ENCODE assay signal across 31 cellular contexts in genomic region chr3:194832346-194833104, GRCh38.
"Had no signal": no experiment of that assay in that cellular context is flagged by ENCODE, and none has a peak within 500 bp of the region (broad histone marks: within the 10 kb centered on the region; RNA-seq: fewer than 3 reads in every experiment).

No MANE protein-coding gene starts in this region.

- H3K9me3 Mint-ChIP-seq: activated CD4-positive, alpha-beta memory T cell treated with anti-CD3 and anti-CD28 coated beads, Interleukin-2, amount 10 ng/mL, durations not matched to agents 7 days and 5 days; activated CD4-positive, alpha-beta T cell treated with anti-CD3 and anti-CD28 coated beads, Interleukin-2, amount 10 ng/mL, durations not matched to agents 7 days and 5 days; activated naive CD4-positive, alpha-beta T cell treated with anti-CD3 and anti-CD28 coated beads, Interleukin-2, amount 50 U/mL, for 72 hours; activated T-cell treated with anti-CD3 and anti-CD28 coated beads, Interleukin-2, amount 50 U/mL, for 24 hours; activated T-cell treated with anti-CD3 and anti-CD28 coated beads, Interleukin-2, amount 50 U/mL, for 72 hours; central memory CD8-positive, alpha-beta T cell; dendritic cell treated with granulocyte-macrophage colony-stimulating factor and Interleukin-4, amounts not matched to agents 40 ng/mL and 50 ng/mL, for 4 days; effector memory CD8-positive, alpha-beta T cell; T-helper 2 cell treated with Interferon-gamma antibody and Interleukin-4, amounts not matched to agents 5 μg/mL and 100 μg/mL, for 36 hours had no signal

- H3K27ac Mint-ChIP-seq: activated CD4-positive, alpha-beta memory T cell treated with anti-CD3 and anti-CD28 coated beads, Interleukin-2, amount 10 ng/mL, durations not matched to agents 7 days and 5 days; activated CD4-positive, alpha-beta T cell treated with anti-CD3 and anti-CD28 coated beads, Interleukin-2, amount 10 ng/mL, durations not matched to agents 7 days and 5 days; activated naive CD4-positive, alpha-beta T cell treated with anti-CD3 and anti-CD28 coated beads, Interleukin-2, amount 10 ng/mL, durations not matched to agents 7 days and 5 days; activated naive CD8-positive, alpha-beta T cell treated with anti-CD3 and anti-CD28 coated beads, Interleukin-2, amount 10 ng/mL, durations not matched to agents 7 days and 5 days; activated T-cell treated with anti-CD3 and anti-CD28 coated beads, Interleukin-2, amount 50 U/mL, for 24 hours; activated T-cell treated with anti-CD3 and anti-CD28 coated beads, Interleukin-2, amount 50 U/mL, for 72 hours; dendritic cell treated with granulocyte-macrophage colony-stimulating factor and Interleukin-4, amounts not matched to agents 40 ng/mL and 50 ng/mL, for 4 days; effector memory CD8-positive, alpha-beta T cell; T-helper 17 cell; T-helper 2 cell treated with Interferon-gamma antibody and Interleukin-4, amounts not matched to agents 5 μg/mL and 100 μg/mL, for 36 hours had no signal

- H3K4me2 ChIP-seq: hepatocyte had no signal

- H3K4me3 Mint-ChIP-seq: activated CD4-positive, alpha-beta memory T cell treated with anti-CD3 and anti-CD28 coated beads, Interleukin-2, amount 10 ng/mL, durations not matched to agents 7 days and 5 days; activated CD4-positive, alpha-beta T cell treated with anti-CD3 and anti-CD28 coated beads, Interleukin-2, amount 10 ng/mL, durations not matched to agents 7 days and 5 days; activated naive CD4-positive, alpha-beta T cell treated with anti-CD3 and anti-CD28 coated beads, Interleukin-2, amount 10 ng/mL, durations not matched to agents 7 days and 5 days; activated naive CD8-positive, alpha-beta T cell treated with anti-CD3 and anti-CD28 coated beads, Interleukin-2, amount 10 ng/mL, durations not matched to agents 7 days and 5 days; activated T-cell treated with anti-CD3 and anti-CD28 coated beads, Interleukin-2, amount 50 U/mL, for 24 hours; activated T-cell treated with anti-CD3 and anti-CD28 coated beads, Interleukin-2, amount 50 U/mL, for 72 hours; brain; central memory CD8-positive, alpha-beta T cell; dendritic cell treated with granulocyte-macrophage colony-stimulating factor and Interleukin-4, amounts not matched to agents 40 ng/mL and 50 ng/mL, for 4 days; effector memory CD8-positive, alpha-beta T cell; T-helper 17 cell; T-helper 2 cell treated with Interferon-gamma antibody and Interleukin-4, amounts not matched to agents 5 μg/mL and 100 μg/mL, for 36 hours had no signal

- H2AFZ ChIP-seq: hepatocyte had no signal

- H3K36me3 Mint-ChIP-seq: activated naive CD4-positive, alpha-beta T cell treated with anti-CD3 and anti-CD28 coated beads, Interleukin-2, amount 10 ng/mL, durations not matched to agents 7 days and 5 days; activated naive CD4-positive, alpha-beta T cell treated with anti-CD3 and anti-CD28 coated beads, Interleukin-2, amount 50 U/mL, for 72 hours; activated naive CD8-positive, alpha-beta T cell treated with anti-CD3 and anti-CD28 coated beads, Interleukin-2, amount 10 ng/mL, durations not matched to agents 7 days and 5 days; brain had no signal

- H3K27me3 ChIP-seq: ascending aorta, breast epithelium, cardiac muscle cell, gastroesophageal sphincter, heart right ventricle, hepatocyte had no signal

- ATAC-seq: activated naive CD4-positive, alpha-beta T cell treated with anti-CD3 and anti-CD28 coated beads, Interleukin-2, amount 50 U/mL, for 72 hours; activated T-cell treated with anti-CD3 and anti-CD28 coated beads, Interleukin-2, amount 50 U/mL, for 72 hours; effector memory CD8-positive, alpha-beta T cell; gastroesophageal sphincter; heart right ventricle; T-helper 17 cell had no signal

- H3K27ac ChIP-seq: ascending aorta, breast epithelium, cardiac muscle cell, coronary artery, gastroesophageal sphincter, heart right ventricle, hepatocyte had no signal

- DNase-seq: activated CD4-positive, alpha-beta memory T cell treated with anti-CD3 and anti-CD28 coated beads, Interleukin-2, amount 10 ng/mL, durations not matched to agents 7 days and 5 days; activated CD4-positive, alpha-beta T cell treated with anti-CD3 and anti-CD28 coated beads for 1 hour; activated CD4-positive, alpha-beta T cell treated with anti-CD3 and anti-CD28 coated beads for 4 hours; activated CD4-positive, alpha-beta T cell treated with anti-CD3 and anti-CD28 coated beads, Interleukin-2, amount 10 ng/mL, durations not matched to agents 7 days and 5 days; activated CD4-positive, alpha-beta T cell treated with anti-CD3 and anti-CD28 coated beads, Interleukin-2, amount 50 U/mL, for 4 hours; activated CD8-positive, alpha-beta memory T cell treated with anti-CD3 and anti-CD28 coated beads, Interleukin-2, amount 50 U/mL, for 48 hours; activated gamma-delta T cell; activated naive CD4-positive, alpha-beta T cell; activated naive CD4-positive, alpha-beta T cell treated with anti-CD3 and anti-CD28 coated beads, Interleukin-2, amount 10 ng/mL, durations not matched to agents 7 days and 5 days; activated naive CD8-positive, alpha-beta T cell treated with anti-CD3 and anti-CD28 coated beads, Interleukin-2, amount 10 ng/mL, durations not matched to agents 7 days and 5 days; activated T-cell treated with anti-CD3 and anti-CD28 coated beads for 4 hours; activated T-cell treated with anti-CD3 and anti-CD28 coated beads, Interleukin-2, amount 50 U/mL, for 24 hours; activated T-cell treated with anti-CD3 and anti-CD28 coated beads, Interleukin-2, amount 50 U/mL, for 72 hours; effector CD4-positive, alpha-beta T cell; effector memory CD8-positive, alpha-beta T cell; foreskin melanocyte; heart right ventricle; T-helper 1 cell; T-helper 17 cell; T1000 had no signal

- H3K4me1 Mint-ChIP-seq: activated CD4-positive, alpha-beta memory T cell treated with anti-CD3 and anti-CD28 coated beads, Interleukin-2, amount 10 ng/mL, durations not matched to agents 7 days and 5 days; activated CD4-positive, alpha-beta T cell treated with anti-CD3 and anti-CD28 coated beads, Interleukin-2, amount 10 ng/mL, durations not matched to agents 7 days and 5 days; activated naive CD4-positive, alpha-beta T cell treated with anti-CD3 and anti-CD28 coated beads, Interleukin-2, amount 10 ng/mL, durations not matched to agents 7 days and 5 days; brain; central memory CD8-positive, alpha-beta T cell; T-helper 17 cell had no signal

- H3K4me1 ChIP-seq: ascending aorta, breast epithelium, gastroesophageal sphincter, heart right ventricle had no signal

- H3K9me3 ChIP-seq: ascending aorta, breast epithelium, gastroesophageal sphincter, heart right ventricle had no signal

- H3K36me3 ChIP-seq: ascending aorta, breast epithelium, cardiac muscle cell, gastroesophageal sphincter, heart right ventricle had no signal

- H3K79me2 ChIP-seq: hepatocyte had no signal

- H3K27me3 Mint-ChIP-seq: activated CD4-positive, alpha-beta T cell treated with anti-CD3 and anti-CD28 coated beads, Interleukin-2, amount 10 ng/mL, durations not matched to agents 7 days and 5 days; activated naive CD8-positive, alpha-beta T cell treated with anti-CD3 and anti-CD28 coated beads, Interleukin-2, amount 10 ng/mL, durations not matched to agents 7 days and 5 days; activated T-cell treated with anti-CD3 and anti-CD28 coated beads, Interleukin-2, amount 50 U/mL, for 24 hours; central memory CD8-positive, alpha-beta T cell had no signal

- H3K4me3 ChIP-seq: ascending aorta, breast epithelium, cardiac muscle cell, coronary artery, gastroesophageal sphincter, heart right ventricle, hepatocyte had no signal
